8 cellular contexts compared by ENCODE assay signal in genomic region chr5:110757118-110757729, GRCh38. TPM values are rescaled to one million over a fixed set of nuclear protein-coding genes. Genes with fewer than 3 reads are reported as not detected.
DNase-seq lines count a peak whose midpoint lies in the region; ATAC-seq, FAIRE-seq and TF ChIP-seq lines count a peak whose summit lies in the region.

No MANE protein-coding gene starts in this region.

- H3K36me3 Mint-ChIP-seq in CD4-positive, alpha-beta T cell (ENCODE audit: low read depth), result peaks cover 47% of the 10 kb centered on the region

- DNase-seq in CD4-positive, alpha-beta T cell, result peak in 1 of 10 experiments; percentile 4
- DNase-seq in GM12891 (ENCODE audit: insufficient read length, low spot score) (no peak), NCI-H774 (lab: John Stamatoyannopoulos, UW) (peak; percentile 21), lung microvascular endothelial cell (ENCODE audit: low read depth in 2 of 2) (peak; percentile 59 to 66), hepatic stellate cell (ENCODE audit: low spot score) (no peak)
- DNase-seq in central memory CD4-positive, alpha-beta T cell, result peak; percentile 24

- H3K27me3 Mint-ChIP-seq in CD4-positive, alpha-beta T cell, result no peaks in the 10 kb centered on the region

- no peaks in the 10 kb centered on the region for H3K9me3 ChIP-seq in CD4-positive, alpha-beta T cell (ENCODE audit: control insufficient read depth, low read length)

- peak overlapping the region; percentile 40 for H3K27ac Mint-ChIP-seq in CD4-positive, alpha-beta T cell

- TF ChIP-seq POLR2A in GM12891 (IDR thresholded peaks at IDR 0.05; ENCODE audit: low read depth, low read length), result no peak

- intact Hi-C loops in CD4-positive, alpha-beta T cell (cut with DNase I, micrococcal nuclease), result loop anchor here (5.0 to 10.0 kb wide), 4 partner anchors 335 to 1390 kb away; partner anchors contain the start of gene WDR36 (in 1 of the 2)

- TF ChIP-seq CTCF in CD4-positive, alpha-beta T cell (IDR thresholded peaks at IDR 0.05), result peak; percentile 92

- H3K4me1 Mint-ChIP-seq in CD4-positive, alpha-beta T cell (ENCODE audit: low read depth), result peaks cover 27% of the 10 kb centered on the region

- ATAC-seq in CD4-positive, alpha-beta T cell (ENCODE audit: poor library complexity), result peak; percentile 19
- ATAC-seq in GM21381 (IDR thresholded peaks at IDR 0.05; ENCODE audit: unreplicated experiment) (no peak), HG03469 (IDR thresholded peaks at IDR 0.05; ENCODE audit: unreplicated experiment) (no peak)

- FAIRE-seq in GM12891 (lab: Jason Lieb, UNC), result peak; percentile 86

- POLR2A ChIA-PET in CD4-positive, alpha-beta T cell (lab: Charles Lee), result no interaction called here

- CTCF ChIA-PET in CD4-positive, alpha-beta T cell (lab: Charles Lee), result interaction anchor here (0.7 to 1.3 kb wide), 5 partner anchors 8 to 19 kb away, joined by 3 to 8 read pairs (median 3); partner anchors contain the start of gene SLC25A46

- H3K4me3 Mint-ChIP-seq in CD4-positive, alpha-beta T cell, result no peak overlapping the region

- H3K27me3 ChIP-seq in CD4-positive, alpha-beta T cell (ENCODE audit: control insufficient read depth, insufficient read depth, low read length), result no peaks in the 10 kb centered on the region

- H3K9me3 Mint-ChIP-seq in CD4-positive, alpha-beta T cell, result no peaks in the 10 kb centered on the region

- H3K27ac ChIP-seq in CD4-positive, alpha-beta T cell (ENCODE audit: low read depth, low read length), result no peak overlapping the region

TF ChIP-seq in GM12891, 5 proteins besides CTCF, POLR2A, EP300 and RAD21:
- TF ChIP-seq SPI1 (IDR thresholded peaks at IDR 0.05; ENCODE audit: low read depth, low read length) (no peak), POU2F2 (IDR thresholded peaks at IDR 0.05; ENCODE audit: low read depth, low read length) (no peak), TAF1 (IDR thresholded peaks at IDR 0.05; ENCODE audit: low read depth, low read length) (no peak), POLR2AphosphoS5 (IDR thresholded peaks at IDR 0.05; ENCODE audit: low read depth, low read length) (no peak), PAX5 (IDR thresholded peaks at IDR 0.05; ENCODE audit: insufficient read depth, low read length, severe bottlenecking) (no peak)
TF ChIP-seq in GM12891: peak in this region for 0.

RNA-seq across cellular contexts. Expression of gene SLC25A46, which starts 18.4 kb away (rescaled TPM):
- 10 to 100 TPM; 14.0 to 16.1 TPM for total RNA-seq in CD4-positive, alpha-beta T cell
- 42.0 TPM for polyA plus RNA-seq in GM12891 (2012; ENCODE audit: low read depth, missing spikeins)
- 48.4 and 51.2 TPM in 2 replicates for total RNA-seq in lung microvascular endothelial cell

RNA-seq across cellular contexts. Expression of gene TMEM232, which starts 30.8 kb away (rescaled TPM):
- 1 to 10 TPM in 1 of 2 experiments, under 1 TPM in 1; 0.98 to 1.1 TPM for total RNA-seq in CD4-positive, alpha-beta T cell
- polyA plus RNA-seq in GM12891 (2012; ENCODE audit: low read depth, missing spikeins), result 0.56 TPM
- 0.20 and 0.44 TPM in 2 replicates for total RNA-seq in lung microvascular endothelial cell

Comparison
In these comparisons a context has a peak if more than half of its experiments do, and no peak if none do; other contexts are left out.
1. DNase-seq: peak in NCI-H774 (single experiment), central memory CD4-positive, alpha-beta T cell (single experiment) and lung microvascular endothelial cell (2 of 2); none in GM12891 (single experiment) and hepatic stellate cell (single experiment).